13 cellular contexts compared by ENCODE assay signal in genomic region chr2:71796174-71796592, GRCh38.
DNase-seq lines count a peak whose midpoint lies in the region; ATAC-seq and TF ChIP-seq lines count a peak whose summit lies in the region.
"Had no signal": no experiment of that assay in that cellular context is flagged by ENCODE, and none has a peak within 500 bp of the region (broad histone marks: within the 10 kb centered on the region; RNA-seq: fewer than 3 reads in every experiment).

No MANE protein-coding gene starts in this region.

- peak overlapping the region; percentile 46 to 83 for H3K18ac ChIP-seq in mesenchymal stem cell (ENCODE audit: low read depth in 1 of 2, low read length in 2 of 2)

- WGBS in mesenchymal stem cell, result 11% methylated on average over 9 of the region's 9 CpGs
- WGBS in right lobe of liver (ENCODE audit: insufficient coverage, low coverage, low lambda C conversion rate, missing lambda C conversion rate), result no CpG with 5 or more reads among the region's 9 CpGs

- H2AK5ac ChIP-seq in mesenchymal stem cell (ENCODE audit: low read length, severe bottlenecking), result peak overlapping the region; percentile 80

- peak overlapping the region in 1 of 2 experiments; percentile 55 for H3K4ac ChIP-seq in mesenchymal stem cell (ENCODE audit: low read depth in 1 of 2, low read length in 2 of 2)

- no peaks in the 10 kb centered on the region for H4K20me1 ChIP-seq in BLaER1

- no peaks in the 10 kb centered on the region for H3K79me1 ChIP-seq in mesenchymal stem cell (replicated peaks; ENCODE audit: low read length, poor library complexity, severe bottlenecking)

- H3K4me2 ChIP-seq in BLaER1, result peak overlapping the region; percentile 53
- no peak overlapping the region for H3K4me2 ChIP-seq in mesenchymal stem cell (ENCODE audit: low read length, poor library complexity, severe bottlenecking)

- POLR2A ChIA-PET in GM10248 (lab: Yijun Ruan, JAX), result no interaction called here

- ATAC-seq in right lobe of liver, result no peak

- no peak for TF ChIP-seq POLR2A in right lobe of liver (IDR thresholded peaks at IDR 0.05)

- H2BK15ac ChIP-seq in mesenchymal stem cell (ENCODE audit: low read depth, poor library complexity, severe bottlenecking), result no peak overlapping the region

- in situ Hi-C loops in brain microvascular endothelial cell (cut with HindIII; ENCODE audit: low pct_ligation_motif_present, low sequenced_read_pairs), result no loop called here
- in situ Hi-C loops in GM13977 (cut with MboI; ENCODE audit: low pct_unique_long_range_greater_than_20kb, low sequenced_read_pairs, unreplicated experiment), result no loop called here

- H3K9me3 ChIP-seq in BLaER1 (no peaks in the 10 kb centered on the region), mesenchymal stem cell (ENCODE audit: control insufficient read depth, low read length) (no peaks in the 10 kb centered on the region), right lobe of liver (no peaks in the 10 kb centered on the region)
- H3K9me3 ChIP-seq: stomach had no signal

- CTCF ChIA-PET in GM10248 (lab: Yijun Ruan, JAX), result interaction anchor here (0.7 to 4.8 kb wide), 8 partner anchors 9 to 497 kb away, joined by 3 to 38 read pairs (median 4); no protein-coding TSS in a partner anchor

- H2BK5ac ChIP-seq in mesenchymal stem cell (ENCODE audit: low read depth, low read length, poor library complexity, severe bottlenecking), result no peak overlapping the region

- no peak overlapping the region for H3K4me3 ChIP-seq in BLaER1
- H3K4me3 ChIP-seq in brain microvascular endothelial cell (ENCODE audit: low read depth, low read length), result no peak overlapping the region
- H3K4me3 ChIP-seq in mesenchymal stem cell (ENCODE audit: insufficient read depth in 1 of 2, low read depth in 1 of 2, low read length in 2 of 2), result no peak overlapping the region
- H3K4me3 ChIP-seq in right lobe of liver, result no peak overlapping the region
- H3K4me3 ChIP-seq: stomach had no signal

- H3K27me3 ChIP-seq in BLaER1 (no peaks in the 10 kb centered on the region), brain microvascular endothelial cell (replicated peaks) (no peaks in the 10 kb centered on the region), mesenchymal stem cell (ENCODE audit: control insufficient read depth in 1 of 2, insufficient read depth in 1 of 2, low read length in 2 of 2) (peaks cover 0 to 55% of the 10 kb centered on the region in 2 experiments), right lobe of liver (no peaks in the 10 kb centered on the region)
- H3K27me3 ChIP-seq: stomach had no signal

- no peak overlapping the region for H2AFZ ChIP-seq in mesenchymal stem cell (ENCODE audit: low read depth, low read length)

- H2BK120ac ChIP-seq in mesenchymal stem cell (ENCODE audit: low read depth, low read length), result no peak overlapping the region

- H3K36me3 ChIP-seq in BLaER1, result no peaks in the 10 kb centered on the region
- no peaks in the 10 kb centered on the region for H3K36me3 ChIP-seq in brain microvascular endothelial cell (replicated peaks)
- H3K36me3 ChIP-seq in mesenchymal stem cell (ENCODE audit: control insufficient read depth in 1 of 2, insufficient read depth in 2 of 2, low read depth in 1 of 2, low read length in 2 of 2), result no peaks in the 10 kb centered on the region
- no peaks in the 10 kb centered on the region for H3K36me3 ChIP-seq in right lobe of liver
- H3K36me3 ChIP-seq: stomach had no signal

- no peak for TF ChIP-seq CTCF in brain microvascular endothelial cell (IDR thresholded peaks at IDR 0.05; ENCODE audit: low read depth, low read length, missing control alignments)
- TF ChIP-seq CTCF in right lobe of liver (IDR thresholded peaks at IDR 0.05), result no peak
- no peak for TF ChIP-seq CTCF in GM10248 (IDR thresholded peaks at IDR 0.05; ENCODE audit: control extremely low read depth, extremely low read depth, low read depth, missing control alignments)
- no peak for TF ChIP-seq CTCF in GM13977 (IDR thresholded peaks at IDR 0.05; ENCODE audit: extremely low read depth, insufficient read depth, missing control alignments)

- peak overlapping the region in 1 of 2 experiments; percentile 65 for H3K23ac ChIP-seq in mesenchymal stem cell (ENCODE audit: low read length in 2 of 2)

- peak overlapping the region; percentile 57 for H4K8ac ChIP-seq in mesenchymal stem cell (ENCODE audit: low read length)

- DNase-seq in LHCN-M2 (ENCODE audit: low read depth) (peak; percentile 89), brain microvascular endothelial cell (peak; percentile 32), mesenchymal stem cell (peak; percentile 62), right lobe of liver (no peak), GM10248 (ENCODE audit: extremely low spot score) (no peak), GM13977 (ENCODE audit: low spot score) (no peak), NCI-H1930 (lab: John Stamatoyannopoulos, UW) (no peak)
- DNase-seq: activated CD4-positive, CD25-positive, alpha-beta regulatory T cell; activated T-cell treated with anti-CD3 and anti-CD28 coated beads for 4 hours; NCI-H446 treated with DMSO at 0.1 percent for 48 hours; SHP77 treated with DMSO at 0.1 percent for 48 hours; stomach had no signal

- intact Hi-C loops in right lobe of liver (cut with DNase I), result loop anchor here (5.0 to 10.0 kb wide), 3 partner anchors 181 to 251 kb away; no protein-coding TSS in a partner anchor

- H3K9ac ChIP-seq in BLaER1, result no peak overlapping the region
- no peak overlapping the region for H3K9ac ChIP-seq in mesenchymal stem cell (ENCODE audit: low read length)

- H3K27ac ChIP-seq in BLaER1 (no peak overlapping the region), brain microvascular endothelial cell (no peak overlapping the region), mesenchymal stem cell (ENCODE audit: low read length, poor library complexity, severe bottlenecking) (peak overlapping the region; percentile 27), right lobe of liver (no peak overlapping the region)
- H3K27ac ChIP-seq: stomach had no signal

- peak overlapping the region; percentile 21 for H4K91ac ChIP-seq in mesenchymal stem cell (ENCODE audit: low read length)

- no peak overlapping the region for H3K14ac ChIP-seq in mesenchymal stem cell (ENCODE audit: low read length in 2 of 2)

- peak overlapping the region; percentile 88 to 89 for H2BK12ac ChIP-seq in mesenchymal stem cell (ENCODE audit: low read length in 2 of 2)

- H3K4me1 ChIP-seq in BLaER1 (peaks cover 35% of the 10 kb centered on the region), mesenchymal stem cell (ENCODE audit: control insufficient read depth, insufficient read depth, low read depth, low read length) (peaks cover 36% of the 10 kb centered on the region), right lobe of liver (no peaks in the 10 kb centered on the region)

Comparison
In these comparisons a context has a peak if more than half of its experiments do, and no peak if none do; other contexts are left out.
1. DNase-seq: peak in LHCN-M2 (single experiment), brain microvascular endothelial cell (single experiment) and mesenchymal stem cell (single experiment); none in right lobe of liver (0 of 3), GM10248 (single experiment), GM13977 (single experiment) and NCI-H1930 (0 of 2).